ENCODE assay signal across 8 cellular contexts in the genomic region with DNA sequence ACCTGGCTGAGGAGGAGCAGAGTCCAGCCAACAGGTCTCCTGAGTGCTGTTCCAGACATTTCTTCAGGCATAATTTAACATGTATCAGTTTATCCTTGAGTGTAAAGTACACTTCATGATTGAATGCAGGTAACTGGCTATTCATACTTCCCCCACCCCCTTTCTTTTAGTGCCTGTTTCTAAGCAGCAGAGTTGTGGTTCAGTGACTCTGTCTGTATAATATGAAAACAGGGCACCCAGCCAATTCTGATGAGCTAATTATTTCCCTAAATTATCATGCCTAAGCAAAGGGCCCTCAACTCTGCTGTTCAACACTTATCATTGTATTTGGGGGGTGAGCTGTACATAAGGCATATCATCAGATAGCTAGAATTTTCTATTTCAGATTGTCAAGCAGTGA. TPM values are rescaled to one million over a fixed set of nuclear protein-coding genes. Genes with fewer than 3 reads are reported as not detected.
DNase-seq lines count a peak whose midpoint lies in the region; ATAC-seq and TF ChIP-seq lines count a peak whose summit lies in the region.

No MANE protein-coding gene starts in this region.

- intact Hi-C loops in mammary epithelial cell (cut with micrococcal nuclease), result loop anchor here (1.0 kb wide), 2 partner anchors 21 to 48 kb away; no protein-coding TSS in a partner anchor

- no peaks in the 10 kb centered on the region for H3K27me3 ChIP-seq in BLaER1 treated with 17β-estradiol and CSF1 and Interleukin-3, amounts not matched to agents 10 nM and 100 nM
- H3K27me3 ChIP-seq in mammary epithelial cell (ENCODE audit: insufficient read depth, low read length), result no peaks in the 10 kb centered on the region
- H3K27me3 ChIP-seq in endodermal cell (ENCODE audit: control insufficient read depth, insufficient read depth, low read length, poor library complexity, severe bottlenecking), result peaks cover 24% of the 10 kb centered on the region

- CTCF ChIA-PET in mammary epithelial cell (lab: Charles Lee; ENCODE audit: low non-redundant PET), result no interaction called here

- peak overlapping the region in 3 of 11 experiments; percentile 3 to 41 (median 19); a peak in 1 of 22 replicates for H3K27ac ChIP-seq in BLaER1 treated with 17β-estradiol and CSF1 and Interleukin-3, amounts not matched to agents 10 nM and 100 nM
- H3K27ac ChIP-seq in mammary epithelial cell (ENCODE audit: insufficient read depth, low read depth, low read length), result peak overlapping the region; percentile 52
- H3K27ac ChIP-seq in endodermal cell (ENCODE audit: low read depth, low read length), result no peak overlapping the region

- H3K4me1 Mint-ChIP-seq in stimulated activated memory B cell treated with anti-CD40 and anti-IgM and Interleukin-4, amounts not matched to agents 10 μg/mL and 1 μg/mL and 100 μg/mL, for 72 hours, result peaks cover 38% of the 10 kb centered on the region
- peaks cover 14% of the 10 kb centered on the region for H3K4me1 Mint-ChIP-seq in endodermal cell

- ATAC-seq in GM21786 (IDR thresholded peaks at IDR 0.05; ENCODE audit: unreplicated experiment), result peak; percentile 55
- ATAC-seq in stimulated activated memory B cell treated with anti-CD40 and anti-IgM and Interleukin-4, amounts not matched to agents 10 μg/mL and 1 μg/mL and 100 μg/mL, for 72 hours, result peak; percentile 55
- ATAC-seq in GM18519 (IDR thresholded peaks at IDR 0.05; ENCODE audit: low FRiP score, unreplicated experiment), result no peak

- H3K36me3 ChIP-seq in BLaER1 treated with 17β-estradiol and CSF1 and Interleukin-3, amounts not matched to agents 10 nM and 100 nM, result no peaks in the 10 kb centered on the region
- no peaks in the 10 kb centered on the region for H3K36me3 ChIP-seq in mammary epithelial cell (ENCODE audit: insufficient read depth, low read length)
- H3K36me3 ChIP-seq in endodermal cell (ENCODE audit: control insufficient read depth, insufficient read depth, low read length), result no peaks in the 10 kb centered on the region

- peak overlapping the region; percentile 14 for H3K27ac Mint-ChIP-seq in stimulated activated memory B cell treated with anti-CD40 and anti-IgM and Interleukin-4, amounts not matched to agents 10 μg/mL and 1 μg/mL and 100 μg/mL, for 72 hours
- H3K27ac Mint-ChIP-seq in endodermal cell, result no peak overlapping the region

- in situ Hi-C loops in mammary epithelial cell (cut with MboI; ENCODE audit: low sequenced_read_pairs in 2 of 2), result no loop called here

- dilution Hi-C loops in mammary epithelial cell (cut with HindIII; ENCODE audit: low sequenced_read_pairs), result no loop called here

- no peak for TF ChIP-seq CTCF in mammary epithelial cell (conservative IDR thresholded peaks at IDR 0.05 in 1 of 2, IDR thresholded peaks at IDR 0.05 in 1 of 2; ENCODE audit: extremely low read depth in 1 of 2, insufficient read depth in 1 of 2, low read depth in 1 of 2, low read length in 2 of 2)
- no peak for TF ChIP-seq CTCF in endodermal cell (conservative IDR thresholded peaks at IDR 0.05)

- no TSS peak for BruUV-seq in mammary epithelial cell (replicated peaks; lab: Mats Ljungman, UMichigan)

- peak; percentile 59 for DNase-seq in NCI-H2171 (lab: John Stamatoyannopoulos, UW)
- peak; percentile 89 for DNase-seq in mammary epithelial cell
- DNase-seq in ureter (ENCODE audit: low spot score), result no peak
- DNase-seq in endodermal cell, result no peak

- H3K9me3 ChIP-seq in BLaER1 treated with 17β-estradiol and CSF1 and Interleukin-3, amounts not matched to agents 10 nM and 100 nM (replicated peaks in 1 of 11), result no peaks in the 10 kb centered on the region; a peak in 1 of 22 replicates
- H3K9me3 ChIP-seq in mammary epithelial cell (replicated peaks; ENCODE audit: insufficient read depth, low read length), result no peaks in the 10 kb centered on the region
- H3K9me3 ChIP-seq in endodermal cell (ENCODE audit: control insufficient read depth, low read length), result no peaks in the 10 kb centered on the region

- no peaks in the 10 kb centered on the region for H3K36me3 Mint-ChIP-seq in stimulated activated memory B cell treated with anti-CD40 and anti-IgM and Interleukin-4, amounts not matched to agents 10 μg/mL and 1 μg/mL and 100 μg/mL, for 72 hours
- H3K36me3 Mint-ChIP-seq in endodermal cell (ENCODE audit: low read depth), result no peaks in the 10 kb centered on the region

- no peaks in the 10 kb centered on the region for H4K20me1 ChIP-seq in BLaER1 treated with 17β-estradiol and CSF1 and Interleukin-3, amounts not matched to agents 10 nM and 100 nM
- no peaks in the 10 kb centered on the region for H4K20me1 ChIP-seq in mammary epithelial cell (ENCODE audit: insufficient read depth, low read length)

- no peaks in the 10 kb centered on the region for H3K9me3 Mint-ChIP-seq in stimulated activated memory B cell treated with anti-CD40 and anti-IgM and Interleukin-4, amounts not matched to agents 10 μg/mL and 1 μg/mL and 100 μg/mL, for 72 hours
- no peaks in the 10 kb centered on the region for H3K9me3 Mint-ChIP-seq in endodermal cell

- H3K4me1 ChIP-seq in BLaER1 treated with 17β-estradiol and CSF1 and Interleukin-3, amounts not matched to agents 10 nM and 100 nM, result peaks cover 42 to 64% (median 47%) of the 10 kb centered on the region in 10 experiments
- H3K4me1 ChIP-seq in mammary epithelial cell (ENCODE audit: insufficient read depth, low read length) (peaks cover 34% of the 10 kb centered on the region), endodermal cell (ENCODE audit: control insufficient read depth, insufficient read depth, low read length) (peaks cover 3% of the 10 kb centered on the region)

- H3K9ac ChIP-seq in BLaER1 treated with 17β-estradiol and CSF1 and Interleukin-3, amounts not matched to agents 10 nM and 100 nM, result no peak overlapping the region
- H3K9ac ChIP-seq in mammary epithelial cell (ENCODE audit: insufficient read depth, low read length) (peak overlapping the region; percentile 14), endodermal cell (ENCODE audit: extremely low read depth, low read length, poor library complexity, severe bottlenecking) (no peak overlapping the region)

- H3K4me3 Mint-ChIP-seq in stimulated activated memory B cell treated with anti-CD40 and anti-IgM and Interleukin-4, amounts not matched to agents 10 μg/mL and 1 μg/mL and 100 μg/mL, for 72 hours, result no peak overlapping the region
- H3K4me3 Mint-ChIP-seq in endodermal cell, result no peak overlapping the region

- no peaks in the 10 kb centered on the region for H3K79me2 ChIP-seq in mammary epithelial cell (ENCODE audit: insufficient read depth, low read length)

- no peak overlapping the region for H2AFZ ChIP-seq in mammary epithelial cell (ENCODE audit: low read depth, low read length)

- no peak overlapping the region for H3K4me3 ChIP-seq in BLaER1 treated with 17β-estradiol and CSF1 and Interleukin-3, amounts not matched to agents 10 nM and 100 nM
- H3K4me3 ChIP-seq in mammary epithelial cell (replicated peaks in 1 of 3; ENCODE audit: insufficient read depth in 1 of 3, low read depth in 2 of 3, low read length in 3 of 3), result no peak overlapping the region
- H3K4me3 ChIP-seq in endodermal cell (ENCODE audit: low read length), result no peak overlapping the region

- H3K4me2 ChIP-seq in BLaER1 treated with 17β-estradiol and CSF1 and Interleukin-3, amounts not matched to agents 10 nM and 100 nM, result peak overlapping the region; percentile 4 to 69 (median 47); a peak in 19 of 22 replicates
- peak overlapping the region; percentile 64 for H3K4me2 ChIP-seq in mammary epithelial cell (ENCODE audit: insufficient read depth, low read depth, low read length)

- peaks cover 10% of the 10 kb centered on the region for H3K27me3 Mint-ChIP-seq in stimulated activated memory B cell treated with anti-CD40 and anti-IgM and Interleukin-4, amounts not matched to agents 10 μg/mL and 1 μg/mL and 100 μg/mL, for 72 hours
- peaks cover 17% of the 10 kb centered on the region for H3K27me3 Mint-ChIP-seq in endodermal cell (ENCODE audit: insufficient read depth)

RNA-seq across cellular contexts. Expression of a gene that starts 51.9 kb away (rescaled TPM):
- total RNA-seq in mammary epithelial cell (1 to 10 TPM; 9.3 to 9.7 TPM), ureter (22.4 TPM), endodermal cell (10 to 100 TPM; 18.1 to 18.8 TPM)
- 6.8 TPM for polyA plus RNA-seq in mammary epithelial cell
- 2.3 TPM for polyA minus RNA-seq in mammary epithelial cell
- polyA plus RNA-seq in endodermal cell (2013, experiment 1 of 2), result 30.8 TPM
- polyA plus RNA-seq in endodermal cell (2013, experiment 2 of 2), result 31.4 TPM

Comparison
In these comparisons a context has a peak if more than half of its experiments do, and no peak if none do; other contexts are left out.
1. DNase-seq: peak in NCI-H2171 (single experiment) and mammary epithelial cell (single experiment); none in ureter (single experiment) and endodermal cell (single experiment).